ENCODE assay signal across 24 cellular contexts in the genomic region with DNA sequence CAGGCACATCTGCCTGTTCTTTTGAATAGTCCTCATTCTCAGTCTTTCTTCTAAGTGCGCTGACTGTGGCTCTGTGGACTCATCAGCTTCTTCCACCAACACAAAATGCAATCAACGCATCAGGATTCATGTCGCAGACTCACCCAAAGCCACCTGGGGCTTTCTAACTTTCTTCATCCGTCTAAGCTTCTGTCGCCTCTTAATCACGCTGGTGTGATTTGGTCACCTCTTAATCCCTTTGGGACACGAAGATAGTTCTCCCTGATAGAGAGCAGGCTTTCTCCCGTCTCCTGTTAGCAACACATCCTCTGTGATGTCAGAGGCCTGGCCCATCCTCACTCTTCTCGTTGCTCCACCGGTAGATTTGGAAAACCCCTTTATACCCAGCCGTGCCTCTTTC.
"Had no signal": no experiment of that assay in that cellular context is flagged by ENCODE, and none has a peak within 500 bp of the region (broad histone marks: within the 10 kb centered on the region; RNA-seq: fewer than 3 reads in every experiment).

No MANE protein-coding gene starts in this region.

- H3K4me2 ChIP-seq: smooth muscle cell had no signal

- DNase-seq: hippocampal formation; kidney glomerular epithelial cell; left colon; left lung; lower lobe of right lung; midbrain; mucosa of descending colon; naive thymus-derived CD4-positive, alpha-beta T cell; nucleus accumbens; pancreas; right lobe of liver; stimulated activated CD4-positive, alpha-beta T cell treated with anti-CD3 and anti-CD28 coated beads, Interleukin-1b, Interleukin-23, amount 100 ng/mL, for 48 hours; stimulated activated CD4-positive, alpha-beta T cell treated with anti-CD3 and anti-CD28 coated beads, Interleukin-4, amount 100 ng/mL, for 1 hour; stimulated activated naive B cell treated with anti-CD40 and anti-IgM and Interleukin-4, amounts not matched to agents 10 μg/mL and 1 μg/mL and 100 μg/mL, for 72 hours; stimulated activated naive CD8-positive, alpha-beta T cell treated with anti-CD3 and anti-CD28 coated beads, Interleukin-15, Interleukin-2, amounts not matched to agents 100 U/mL and 50 U/mL, for 24 hours; stomach; testis; thyroid gland; transverse colon; upper lobe of left lung had no signal

- H3K27me3 ChIP-seq: pancreas, right atrium auricular region, right lobe of liver, stomach, testis, thyroid gland, transverse colon, upper lobe of left lung, vagina had no signal

- H3K36me3 ChIP-seq: left lung, lower lobe of right lung, pancreas, right atrium auricular region, right lobe of liver, stomach, thyroid gland, transverse colon, upper lobe of left lung, vagina had no signal

- H3K4me3 Mint-ChIP-seq: naive thymus-derived CD4-positive, alpha-beta T cell; natural killer cell treated with Interleukin-12 subunit alpha and Interleukin-12 subunit beta and Interleukin-15 and Interleukin-18, amount 100 ng/mL, for 72 hours; stimulated activated naive B cell treated with anti-CD40 and anti-IgM and Interleukin-4, amounts not matched to agents 10 μg/mL and 1 μg/mL and 100 μg/mL, for 72 hours had no signal

- H3K9me3 ChIP-seq: left lung, lower lobe of right lung, mucosa of descending colon, pancreas, right atrium auricular region, right lobe of liver, stomach, testis, thyroid gland, transverse colon, upper lobe of left lung, vagina had no signal

- H3K4me3 ChIP-seq: left lung, lower lobe of right lung, mucosa of descending colon, pancreas, right atrium auricular region, right lobe of liver, smooth muscle cell, stomach, testis, thyroid gland, transverse colon, upper lobe of left lung, vagina had no signal

- H3K36me3 Mint-ChIP-seq: naive thymus-derived CD4-positive, alpha-beta T cell; natural killer cell treated with Interleukin-12 subunit alpha and Interleukin-12 subunit beta and Interleukin-15 and Interleukin-18, amount 100 ng/mL, for 72 hours; stimulated activated naive B cell treated with anti-CD40 and anti-IgM and Interleukin-4, amounts not matched to agents 10 μg/mL and 1 μg/mL and 100 μg/mL, for 72 hours had no signal

- H3K9me3 Mint-ChIP-seq: natural killer cell treated with Interleukin-12 subunit alpha and Interleukin-12 subunit beta and Interleukin-15 and Interleukin-18, amount 100 ng/mL, for 72 hours; stimulated activated naive B cell treated with anti-CD40 and anti-IgM and Interleukin-4, amounts not matched to agents 10 μg/mL and 1 μg/mL and 100 μg/mL, for 72 hours had no signal

- H3K27ac Mint-ChIP-seq: naive thymus-derived CD4-positive, alpha-beta T cell; natural killer cell treated with Interleukin-12 subunit alpha and Interleukin-12 subunit beta and Interleukin-15 and Interleukin-18, amount 100 ng/mL, for 72 hours; stimulated activated naive B cell treated with anti-CD40 and anti-IgM and Interleukin-4, amounts not matched to agents 10 μg/mL and 1 μg/mL and 100 μg/mL, for 72 hours had no signal

- H3K27ac ChIP-seq: left lung, lower lobe of right lung, pancreas, right atrium auricular region, right lobe of liver, stomach, testis, thyroid gland, transverse colon, upper lobe of left lung, vagina had no signal

- H3K4me1 ChIP-seq: left lung, lower lobe of right lung, pancreas, right atrium auricular region, testis, transverse colon, upper lobe of left lung, vagina had no signal
